ENCODE assay signal across 13 cellular contexts in genomic region chr6:169075211-169075621, GRCh38.
DNase-seq lines count a peak whose midpoint lies in the region; ATAC-seq, FAIRE-seq and TF ChIP-seq lines count a peak whose summit lies in the region.
"Had no signal": no experiment of that assay in that cellular context is flagged by ENCODE, and none has a peak within 500 bp of the region (broad histone marks: within the 10 kb centered on the region; RNA-seq: fewer than 3 reads in every experiment).

No MANE protein-coding gene starts in this region.

- TF ChIP-seq RAD21 in H1 (IDR thresholded peaks at IDR 0.05 in 1 of 2, conservative IDR thresholded peaks at IDR 0.05 in 1 of 2; ENCODE audit: low read depth in 2 of 2, low read length in 2 of 2) = no peak

- H3K36me3 ChIP-seq in H1 (ENCODE audit: control insufficient read depth in 2 of 4, insufficient read depth in 4 of 4, low read length in 3 of 4) (no peaks in the 10 kb centered on the region), right lobe of liver (no peaks in the 10 kb centered on the region), H7 (replicated peaks; ENCODE audit: control insufficient read depth, insufficient read depth, low read length) (no peaks in the 10 kb centered on the region)
- H3K36me3 ChIP-seq: prostate gland had no signal

- no peak overlapping the region for H3K56ac ChIP-seq in H1 (replicated peaks; ENCODE audit: insufficient read length, low read depth, low read length)
- H3K56ac ChIP-seq in H9 (ENCODE audit: insufficient read length, low read depth, low read length) = no peak overlapping the region

- TF ChIP-seq CTCF in H1 (IDR thresholded peaks at IDR 0.05; ENCODE audit: control extremely low read depth in 1 of 3, insufficient read depth in 1 of 3, low read depth in 1 of 3, low read length in 3 of 3) = no peak
- TF ChIP-seq CTCF in right lobe of liver (IDR thresholded peaks at IDR 0.05) = no peak
- no peak for TF ChIP-seq CTCF in H9 (conservative IDR thresholded peaks at IDR 0.05)

- H2BK12ac ChIP-seq in H1 (ENCODE audit: low read depth, low read length) = no peak overlapping the region
- no peak overlapping the region for H2BK12ac ChIP-seq in H9 (ENCODE audit: insufficient read length, low read depth, low read length)

- no peaks in the 10 kb centered on the region for H3K79me1 ChIP-seq in H1 (ENCODE audit: low read depth, low read length)
- no peaks in the 10 kb centered on the region for H3K79me1 ChIP-seq in H9 (ENCODE audit: insufficient read depth, low read depth, low read length, poor library complexity, severe bottlenecking)

- no peak for TF ChIP-seq EP300 in H1 (IDR thresholded peaks at IDR 0.05; ENCODE audit: borderline replicate concordance in 1 of 2, low read depth in 2 of 2, low read length in 2 of 2)

- H3K23ac ChIP-seq in H1 (ENCODE audit: insufficient read length) (no peak overlapping the region), H9 (ENCODE audit: insufficient read length, low read depth, low read length) (no peak overlapping the region)

- H4K5ac ChIP-seq in H1 (ENCODE audit: insufficient read length, low read depth, low read length) (no peak overlapping the region), H9 (ENCODE audit: insufficient read length, low read depth, low read length) (no peak overlapping the region)

- POLR2A ChIA-PET in H1 (lab: Charles Lee; ENCODE audit: partially characterized antibody) = no interaction called here

- no peak for FAIRE-seq in H1 (lab: Jason Lieb, UNC)

- peaks cover 3 to 6% of the 10 kb centered on the region in 2 experiments; a peak in 2 of 4 replicates for H3K4me1 Mint-ChIP-seq in H9
- H3K4me1 Mint-ChIP-seq: activated naive CD4-positive, alpha-beta T cell treated with anti-CD3 and anti-CD28 coated beads, Interleukin-2, amount 50 U/mL, for 24 hours had no signal

- DNase-seq in GM03348 (ENCODE audit: low spot score) (peak; percentile 73), H1 (ENCODE audit: low read depth in 1 of 2, low spot score in 2 of 2) (no peak), right lobe of liver (no peak), smooth muscle cell of the brain vasculature (ENCODE audit: low read depth, low spot score) (peak; percentile 79), H9 (no peak), DMS 273 (lab: John Stamatoyannopoulos, UW; ENCODE audit: unreplicated experiment) (no peak), H7 (no peak)
- no peak for DNase-seq in stimulated activated naive CD4-positive, alpha-beta T cell (lab: John Stamatoyannopoulos, UW)
- DNase-seq: islet precursor cell, NCI-H524 treated with DMSO at 0.1 percent for 48 hours had no signal

- no peaks in the 10 kb centered on the region for H3K36me3 Mint-ChIP-seq in H9 (ENCODE audit: insufficient read depth in 1 of 3, low read depth in 3 of 3)
- H3K36me3 Mint-ChIP-seq: activated naive CD4-positive, alpha-beta T cell treated with anti-CD3 and anti-CD28 coated beads, Interleukin-2, amount 50 U/mL, for 24 hours had no signal

- no peaks in the 10 kb centered on the region for H3K23me2 ChIP-seq in H1 (ENCODE audit: low read depth, low read length)
- H3K23me2 ChIP-seq in H9 (ENCODE audit: insufficient read length, low read depth, low read length, poor library complexity, severe bottlenecking) = no peaks in the 10 kb centered on the region

- no peak overlapping the region for H2BK5ac ChIP-seq in H1 (ENCODE audit: low read depth, low read length)
- no peak overlapping the region for H2BK5ac ChIP-seq in H9 (ENCODE audit: insufficient read length, low read length)

- H3K14ac ChIP-seq in H1 (ENCODE audit: insufficient read length) = no peak overlapping the region
- no peak overlapping the region for H3K14ac ChIP-seq in H9 (ENCODE audit: insufficient read depth, low read length)

- H3K18ac ChIP-seq in H1 (ENCODE audit: extremely low read depth, low read length) (no peak overlapping the region), H9 (ENCODE audit: insufficient read length, low read depth, low read length) (no peak overlapping the region)

- TF ChIP-seq POLR2A in H1 (IDR thresholded peaks at IDR 0.05; ENCODE audit: control extremely low read depth in 1 of 2, low read depth in 2 of 2, low read length in 2 of 2) = no peak
- no peak for TF ChIP-seq POLR2A in right lobe of liver (IDR thresholded peaks at IDR 0.05)

- no peak overlapping the region for H2BK20ac ChIP-seq in H1 (ENCODE audit: low read length)
- H2BK20ac ChIP-seq in H9 (ENCODE audit: low read depth, low read length, poor library complexity, severe bottlenecking) = no peak overlapping the region

- no peak overlapping the region; a peak in 1 of 7 replicates for H3K27ac Mint-ChIP-seq in H9
- H3K27ac Mint-ChIP-seq: activated naive CD4-positive, alpha-beta T cell treated with anti-CD3 and anti-CD28 coated beads, Interleukin-2, amount 50 U/mL, for 24 hours had no signal

- H2AK5ac ChIP-seq in H1 (ENCODE audit: low read depth, low read length) (no peak overlapping the region), H9 (ENCODE audit: insufficient read length, low read length) (no peak overlapping the region)

- H4K8ac ChIP-seq in H1 (ENCODE audit: extremely low read depth, insufficient read depth, low read length) (no peak overlapping the region), H9 (replicated peaks; ENCODE audit: insufficient read length, low read depth, low read length) (no peak overlapping the region)

- H2AFZ ChIP-seq in H1 (ENCODE audit: low read length) (peak overlapping the region; percentile 47; the same call in 1 of the 2 replicates), H9 (ENCODE audit: low read length) (no peak overlapping the region)

- no peaks in the 10 kb centered on the region for H3K27me3 Mint-ChIP-seq in H9 (ENCODE audit: low read depth)

- no peak overlapping the region for H3K4me3 Mint-ChIP-seq in H9
- H3K4me3 Mint-ChIP-seq: activated naive CD4-positive, alpha-beta T cell treated with anti-CD3 and anti-CD28 coated beads, Interleukin-2, amount 50 U/mL, for 24 hours had no signal

- no peak overlapping the region for H3K4me3 ChIP-seq in H1 (ENCODE audit: extremely low read depth in 1 of 4, insufficient read depth in 2 of 4, low read depth in 3 of 4, low read length in 4 of 4)
- H3K4me3 ChIP-seq in right lobe of liver = no peak overlapping the region
- H3K4me3 ChIP-seq in H7 (ENCODE audit: insufficient read depth, low read depth, low read length) = no peak overlapping the region
- H3K4me3 ChIP-seq: prostate gland, SK-N-MC had no signal

- H3K9ac ChIP-seq in H1 (replicated peaks in 1 of 4; ENCODE audit: extremely low read depth in 1 of 4, low read depth in 3 of 4, low read length in 3 of 4) = no peak overlapping the region
- no peak overlapping the region for H3K9ac ChIP-seq in H9 (ENCODE audit: extremely low read depth, insufficient read length, low read length)

- H4K91ac ChIP-seq in H1 (replicated peaks; ENCODE audit: insufficient read length, low read length) (no peak overlapping the region), H9 (ENCODE audit: insufficient read length, low read depth, low read length) (no peak overlapping the region)

- H4K20me1 ChIP-seq in H1 (replicated peaks in 1 of 2; ENCODE audit: control insufficient read depth in 1 of 2, insufficient read depth in 2 of 2, low read length in 2 of 2) (no peaks in the 10 kb centered on the region), H9 (ENCODE audit: control insufficient read depth, insufficient read depth, insufficient read length) (no peaks in the 10 kb centered on the region)

- H3K27me3 ChIP-seq in H1 (replicated peaks in 1 of 4; ENCODE audit: control insufficient read depth in 3 of 4, extremely low read depth in 1 of 4, insufficient read depth in 3 of 4, low read length in 3 of 4) = no peaks in the 10 kb centered on the region
- no peaks in the 10 kb centered on the region for H3K27me3 ChIP-seq in right lobe of liver
- no peaks in the 10 kb centered on the region for H3K27me3 ChIP-seq in H9 (ENCODE audit: insufficient read depth, low read length)
- no peaks in the 10 kb centered on the region for H3K27me3 ChIP-seq in H7 (ENCODE audit: control insufficient read depth, insufficient read depth, low read length)

- CTCF ChIA-PET in H1 (lab: Charles Lee; ENCODE audit: partially characterized antibody) = no interaction called here

- H3K4me1 ChIP-seq in H1 (replicated peaks in 1 of 4; ENCODE audit: control insufficient read depth in 3 of 4, insufficient read depth in 4 of 4, low read length in 3 of 4) = no peaks in the 10 kb centered on the region; a peak in 1 of 7 replicates
- no peaks in the 10 kb centered on the region for H3K4me1 ChIP-seq in right lobe of liver
- H3K4me1 ChIP-seq in H9 (ENCODE audit: insufficient read depth, low read length) = no peaks in the 10 kb centered on the region
- H3K4me1 ChIP-seq: prostate gland had no signal

- H3K4ac ChIP-seq in H1 (replicated peaks; ENCODE audit: insufficient read length, low read depth, low read length) (no peak overlapping the region), H9 (ENCODE audit: low read depth, low read length) (no peak overlapping the region)

- 95% methylated on average over 13 of the region's 13 CpGs; no CpG with 5 or more reads in 1 of the 2 experiments for WGBS in H1 (ENCODE audit: extremely low coverage in 1 of 2, insufficient coverage in 1 of 2, insufficient read length in 1 of 2, insufficient replicate concordance in 2 of 2, low coverage in 1 of 2, low lambda C conversion rate in 2 of 2, missing lambda C conversion rate in 1 of 2), 2 experiments
- WGBS in right lobe of liver (ENCODE audit: insufficient coverage, low coverage, low lambda C conversion rate, missing lambda C conversion rate) = 68% methylated on average over 11 of the region's 13 CpGs
- no CpG with 5 or more reads among the region's 13 CpGs for WGBS in H9 (ENCODE audit: extremely low coverage, insufficient read length, low lambda C conversion rate)

- no peaks in the 10 kb centered on the region for H3K79me2 ChIP-seq in H1 (ENCODE audit: control insufficient read depth in 1 of 2, insufficient read depth in 2 of 2, low read length in 2 of 2)
- no peaks in the 10 kb centered on the region for H3K79me2 ChIP-seq in H9 (ENCODE audit: insufficient read depth, low read length)

- H3K4me2 ChIP-seq in H1 (ENCODE audit: insufficient read depth in 1 of 2, low read depth in 2 of 2, low read length in 2 of 2) (no peak overlapping the region), H9 (ENCODE audit: insufficient read depth, insufficient read length, low read length) (no peak overlapping the region)

- H2BK15ac ChIP-seq in H1 (ENCODE audit: low read length) (no peak overlapping the region), H9 (ENCODE audit: low read depth, low read length) (no peak overlapping the region)

- intact Hi-C loops in right lobe of liver (cut with DNase I) = no loop called here

- H3T11ph ChIP-seq in H9 (ENCODE audit: low read length) = no peak overlapping the region

- no peak overlapping the region for H3K27ac ChIP-seq in H1 (ENCODE audit: low read depth, low read length)
- no peak overlapping the region for H3K27ac ChIP-seq in right lobe of liver
- H3K27ac ChIP-seq in H9 (ENCODE audit: insufficient read length, low read depth, low read length) = no peak overlapping the region
- H3K27ac ChIP-seq: prostate gland, SK-N-MC had no signal

- no peaks in the 10 kb centered on the region; a peak in 1 of 5 replicates for H3K9me3 Mint-ChIP-seq in H9
- H3K9me3 Mint-ChIP-seq: activated naive CD4-positive, alpha-beta T cell treated with anti-CD3 and anti-CD28 coated beads, Interleukin-2, amount 50 U/mL, for 24 hours had no signal

- no peak overlapping the region for H2BK120ac ChIP-seq in H1 (replicated peaks; ENCODE audit: low read depth, low read length)
- no peak overlapping the region for H2BK120ac ChIP-seq in H9 (ENCODE audit: low read depth, low read length, poor library complexity, severe bottlenecking)

- H3K9me3 ChIP-seq in H1 (ENCODE audit: insufficient read depth in 2 of 2, low read depth in 1 of 2, low read length in 1 of 2) (no peaks in the 10 kb centered on the region), right lobe of liver (no peaks in the 10 kb centered on the region), H9 (ENCODE audit: control insufficient read depth, low read depth, low read length) (no peaks in the 10 kb centered on the region)
- H3K9me3 ChIP-seq: prostate gland had no signal

- peak in 3 of 4 donors; percentile 21 to 36 (median 34) for ATAC-seq in right lobe of liver

Comparison
In these comparisons a context has a peak if more than half of its experiments do, and no peak if none do; other contexts are left out.
1. DNase-seq: peak in GM03348 (single experiment) and smooth muscle cell of the brain vasculature (single experiment); none in H1 (0 of 2), right lobe of liver (0 of 3), H9 (single experiment), DMS 273 (single experiment), H7 (single experiment) and stimulated activated naive CD4-positive, alpha-beta T cell (0 of 6).